2 cellular contexts compared by ENCODE assay signal in the genomic region with DNA sequence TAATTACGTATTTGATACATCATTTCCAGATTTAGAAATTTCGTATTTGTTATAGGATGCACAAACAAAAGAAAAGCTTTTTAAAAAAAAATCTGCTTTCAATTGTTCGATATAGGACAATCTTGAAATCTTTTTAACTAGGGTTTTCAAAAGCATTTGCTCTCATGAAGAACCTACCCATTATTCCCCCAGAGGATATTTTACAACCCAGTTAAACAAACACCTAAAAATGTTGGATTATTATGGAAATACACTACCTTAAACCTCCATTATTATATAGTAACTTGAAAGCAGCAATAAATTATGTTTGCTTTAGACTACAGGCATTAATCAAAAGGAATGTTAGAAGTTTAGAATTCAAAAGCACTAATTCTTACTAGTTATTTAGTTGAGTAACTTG.
"Had no signal": no experiment of that assay in that cellular context is flagged by ENCODE, and none has a peak within 500 bp of the region (broad histone marks: within the 10 kb centered on the region; RNA-seq: fewer than 3 reads in every experiment).

No MANE protein-coding gene starts in this region.

- DNase-seq: GDM1, GF-D8 had no signal
